24 cellular contexts compared by ENCODE assay signal in genomic region chr13:109971745-109972090, GRCh38.
A peak's percentile ranks its signal among the peaks of the same experiment; 100 is the strongest.
DNase-seq lines count a peak whose midpoint lies in the region; FAIRE-seq and TF ChIP-seq lines count a peak whose summit lies in the region.
"Had no signal": no experiment of that assay in that cellular context is flagged by ENCODE, and none has a peak within 500 bp of the region (broad histone marks: within the 10 kb centered on the region; RNA-seq: fewer than 3 reads in every experiment).

No MANE protein-coding gene starts in this region.

- peaks cover 18% of the 10 kb centered on the region for H3K9me3 Mint-ChIP-seq in MCF 10A (ENCODE audit: unreplicated experiment)

- no peak for FAIRE-seq in GM19239 (lab: Jason Lieb, UNC)
- FAIRE-seq: GM12878, HTR-8/SVneo had no signal

- no peaks in the 10 kb centered on the region for H3K36me3 Mint-ChIP-seq in MCF 10A (ENCODE audit: insufficient read depth, unreplicated experiment)

- BruUV-seq in MCF 10A (replicated peaks; lab: Mats Ljungman, UMichigan) (no TSS peak), mammary epithelial cell (replicated peaks; lab: Mats Ljungman, UMichigan) (no TSS peak)

- no peak overlapping the region for H3K4me3 Mint-ChIP-seq in MCF 10A (ENCODE audit: unreplicated experiment)
- H3K4me3 Mint-ChIP-seq: CD4-positive, alpha-beta T cell had no signal

- DNase-seq in MCF 10A (ENCODE audit: unreplicated experiment) (peak; percentile 17), breast epithelium (ENCODE audit: low spot score in 2 of 2) (no peak), mammary epithelial cell (peak; percentile 24), fibroblast of villous mesenchyme (ENCODE audit: low read depth) (peak; percentile 23), kidney glomerular epithelial cell (lab: John Stamatoyannopoulos, UW) (no peak), AG08396 (ENCODE audit: low spot score) (no peak), GM19239 (ENCODE audit: insufficient read length, low spot score) (no peak)
- no peak for DNase-seq in effector CD4-positive, alpha-beta T cell
- DNase-seq: BE2C; Caco-2; CD4-positive, alpha-beta T cell; GF-D8; GOT3; IMR-90; MG63; NCI-H1092; NCI-H1436 treated with DMSO at 0.1 percent for 48 hours; NCI-H2029 treated with DMSO at 0.1 percent for 48 hours; NCI-H2171 treated with DMSO at 0.1 percent for 48 hours; NCI-H446 treated with DMSO at 0.1 percent for 48 hours; NCI-H69 had no signal

- WGBS in mammary epithelial cell (ENCODE audit: low coverage, missing lambda C conversion rate): 50% methylated on average over 1 of the region's 1 CpG

- H3K4me2 ChIP-seq in mammary epithelial cell (ENCODE audit: insufficient read depth, low read depth, low read length): no peak overlapping the region

- TF ChIP-seq POLR2A in breast epithelium (IDR thresholded peaks at IDR 0.05): no peak

- TF ChIP-seq CTCF in MCF 10A (IDR thresholded peaks at IDR 0.05; ENCODE audit: unreplicated experiment) (no peak), breast epithelium (IDR thresholded peaks at IDR 0.05) (no peak), mammary epithelial cell (conservative IDR thresholded peaks at IDR 0.05 in 1 of 2, IDR thresholded peaks at IDR 0.05 in 1 of 2; ENCODE audit: extremely low read depth in 1 of 2, insufficient read depth in 1 of 2, low read depth in 1 of 2, low read length in 2 of 2) (no peak), fibroblast of villous mesenchyme (IDR thresholded peaks at IDR 0.05; ENCODE audit: insufficient read depth, low read depth, low read length) (no peak)

- H3K27me3 Mint-ChIP-seq in MCF 10A (ENCODE audit: insufficient read depth, unreplicated experiment): no peaks in the 10 kb centered on the region

- intact Hi-C loops in MCF 10A (cut with micrococcal nuclease) (no loop called here), breast epithelium (cut with DNase I; ENCODE audit: low total_unique reads) (no loop called here), mammary epithelial cell (cut with micrococcal nuclease) (no loop called here)

- H3K36me3 ChIP-seq in breast epithelium (no peaks in the 10 kb centered on the region), mammary epithelial cell (ENCODE audit: insufficient read depth, low read length) (no peaks in the 10 kb centered on the region)
- H3K36me3 ChIP-seq: BE2C, MG63 had no signal

- peak overlapping the region in 1 of 2 donors; percentile 10 for H3K27ac ChIP-seq in breast epithelium
- no peak overlapping the region for H3K27ac ChIP-seq in mammary epithelial cell (ENCODE audit: insufficient read depth, low read depth, low read length)
- H3K27ac ChIP-seq: 22Rv1 had no signal

- no peaks in the 10 kb centered on the region for H3K79me2 ChIP-seq in mammary epithelial cell (ENCODE audit: insufficient read depth, low read length)

- POLR2A ChIA-PET in MCF 10A (lab: Yijun Ruan, JAX): interaction anchor here (1.0 to 1.1 kb wide), 2 partner anchors 15 to 43 kb away, joined by 3 to 4 read pairs; no protein-coding TSS in a partner anchor

- H3K9ac ChIP-seq in mammary epithelial cell (ENCODE audit: insufficient read depth, low read length): no peak overlapping the region

- no peak overlapping the region for H3K27ac Mint-ChIP-seq in MCF 10A (ENCODE audit: low read depth, unreplicated experiment)
- H3K27ac Mint-ChIP-seq: CD4-positive, alpha-beta T cell had no signal

- H3K4me3 ChIP-seq in breast epithelium (no peak overlapping the region), mammary epithelial cell (replicated peaks in 1 of 3; ENCODE audit: insufficient read depth in 1 of 3, low read depth in 2 of 3, low read length in 3 of 3) (no peak overlapping the region), fibroblast of villous mesenchyme (ENCODE audit: low read depth, low read length) (no peak overlapping the region)
- H3K4me3 ChIP-seq: GM12878, MG63 had no signal

- no peaks in the 10 kb centered on the region for H3K9me3 ChIP-seq in breast epithelium
- H3K9me3 ChIP-seq in mammary epithelial cell (replicated peaks; ENCODE audit: insufficient read depth, low read length): peaks cover 2% of the 10 kb centered on the region
- H3K9me3 ChIP-seq: BE2C, MG63 had no signal

- no peaks in the 10 kb centered on the region for H4K20me1 ChIP-seq in mammary epithelial cell (ENCODE audit: insufficient read depth, low read length)

- CTCF ChIA-PET in MCF 10A (lab: Yijun Ruan, JAX): no interaction called here
- CTCF ChIA-PET in mammary epithelial cell (lab: Charles Lee; ENCODE audit: low non-redundant PET): interaction anchor here (0.5 kb wide), 1 partner anchor 472 kb away, joined by 3 read pairs; no protein-coding TSS in a partner anchor

- in situ Hi-C loops in mammary epithelial cell (cut with MboI; ENCODE audit: low sequenced_read_pairs in 2 of 2): no loop called here

- H3K27me3 ChIP-seq in breast epithelium (no peaks in the 10 kb centered on the region), mammary epithelial cell (ENCODE audit: insufficient read depth, low read length) (no peaks in the 10 kb centered on the region)
- H3K27me3 ChIP-seq: MG63 had no signal

- dilution Hi-C loops in mammary epithelial cell (cut with HindIII; ENCODE audit: low sequenced_read_pairs): no loop called here

- H3K4me1 ChIP-seq in breast epithelium (no peaks in the 10 kb centered on the region), mammary epithelial cell (ENCODE audit: insufficient read depth, low read length) (no peaks in the 10 kb centered on the region)
- H3K4me1 ChIP-seq: BE2C, Caco-2 had no signal

- H2AFZ ChIP-seq in mammary epithelial cell (ENCODE audit: low read depth, low read length): no peak overlapping the region

- H3K4me1 Mint-ChIP-seq in MCF 10A (ENCODE audit: insufficient read depth, unreplicated experiment): no peaks in the 10 kb centered on the region

Comparison
In these comparisons a context has a peak if more than half of its experiments do, and no peak if none do; other contexts are left out.
1. DNase-seq: peak in MCF 10A (single experiment), mammary epithelial cell (single experiment) and fibroblast of villous mesenchyme (single experiment); none in breast epithelium (0 of 2), kidney glomerular epithelial cell (single experiment), AG08396 (single experiment), effector CD4-positive, alpha-beta T cell (single experiment) and GM19239 (single experiment).